Comparison of ENCODE assay signal across 6 cellular contexts in the genomic region with DNA sequence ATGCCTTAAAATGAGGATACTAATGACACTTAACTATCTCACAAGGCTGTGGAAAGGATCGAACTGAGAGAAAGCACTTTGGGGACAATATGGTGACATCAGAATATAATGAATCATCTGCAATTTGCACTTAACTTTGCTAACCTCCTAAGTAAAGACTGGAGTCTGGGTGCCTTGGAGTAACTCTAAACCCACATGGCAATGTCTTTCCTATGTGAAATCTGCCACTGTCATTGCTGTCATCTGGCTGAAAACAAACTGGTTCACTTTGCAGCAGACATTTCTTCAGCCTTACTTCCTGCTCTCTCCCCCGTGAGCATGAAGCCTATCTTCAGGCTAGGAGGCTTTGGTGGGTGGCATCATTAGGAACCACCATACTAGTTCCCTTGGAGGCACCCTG.
"Had no signal": no experiment of that assay in that cellular context is flagged by ENCODE, and none has a peak within 500 bp of the region (broad histone marks: within the 10 kb centered on the region; RNA-seq: fewer than 3 reads in every experiment).

No MANE protein-coding gene starts in this region.

- ATAC-seq: HepG2 had no signal

- FAIRE-seq: HepG2 had no signal

- H3K4me3 ChIP-seq: GM23248 had no signal

- H3K27ac ChIP-seq: GM23248, HL-60 had no signal

- DNase-seq: GM23248, GOT3, H9, HCEC 1CT had no signal
